ENCODE assay signal across 20 cellular contexts in the genomic region with DNA sequence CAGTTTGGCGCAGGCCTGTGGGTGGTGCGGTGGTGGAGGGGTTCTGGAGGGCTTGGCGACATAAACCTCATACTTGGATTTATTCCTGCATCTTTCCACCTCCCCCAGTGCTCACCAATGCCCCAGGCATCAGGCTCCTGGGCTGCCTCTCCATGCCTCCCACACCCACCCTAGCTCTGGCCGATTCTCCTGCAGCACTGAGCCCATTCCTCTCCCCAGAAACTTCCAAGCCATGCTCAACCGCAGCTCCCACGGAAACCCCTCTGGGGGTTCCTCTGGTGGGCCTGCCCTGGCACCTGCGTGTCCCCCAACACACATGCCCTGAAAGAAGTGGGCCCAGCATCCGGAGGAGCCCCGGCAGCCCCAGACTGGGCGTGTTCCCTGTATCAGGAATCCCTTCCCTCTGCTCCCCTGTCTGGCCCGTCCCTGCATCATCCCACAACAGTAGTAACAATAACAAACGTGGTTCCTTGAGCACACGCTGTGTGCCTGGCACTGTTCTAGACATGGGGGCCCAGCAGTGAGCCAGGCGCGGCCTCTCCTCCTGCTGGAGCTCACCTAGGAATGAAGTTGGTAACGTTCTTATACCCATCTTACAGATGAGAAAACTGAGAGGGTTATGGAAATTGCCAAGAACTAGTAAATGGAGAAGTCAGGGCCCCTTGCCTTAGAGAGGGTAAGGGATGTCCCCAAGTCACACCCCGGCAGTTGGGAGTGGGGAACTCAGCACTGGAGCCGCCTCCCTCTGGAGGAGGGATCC. TPM values are rescaled to one million over a fixed set of nuclear protein-coding genes. Genes with fewer than 3 reads are reported as not detected.
"Had no signal": no experiment of that assay in that cellular context is flagged by ENCODE, and none has a peak within 500 bp of the region (broad histone marks: within the 10 kb centered on the region; RNA-seq: fewer than 3 reads in every experiment).

No MANE protein-coding gene starts in this region.

- H3K4me2 ChIP-seq: smooth muscle cell had no signal

- H3K4me1 ChIP-seq: left lung, testis had no signal

- H3K9me3 ChIP-seq: left lung, testis had no signal

- H3K27me3 ChIP-seq: testis had no signal

- H3K36me3 ChIP-seq: left lung had no signal

- H3K27ac Mint-ChIP-seq: natural killer cell treated with Interleukin-12 subunit alpha and Interleukin-12 subunit beta and Interleukin-15 and Interleukin-18, amount 100 ng/mL, for 72 hours; progenitor cell of endocrine pancreas; stimulated activated naive CD8-positive, alpha-beta T cell treated with anti-CD3 and anti-CD28 coated beads, Interleukin-15, Interleukin-2, amounts not matched to agents 100 ng/mL and 50 ng/mL, for 24 hours had no signal

- H3K9me3 Mint-ChIP-seq: natural killer cell treated with Interleukin-12 subunit alpha and Interleukin-12 subunit beta and Interleukin-15 and Interleukin-18, amount 100 ng/mL, for 72 hours; stimulated activated naive CD8-positive, alpha-beta T cell treated with anti-CD3 and anti-CD28 coated beads, Interleukin-15, Interleukin-2, amounts not matched to agents 100 ng/mL and 50 ng/mL, for 24 hours had no signal

- ATAC-seq: esophagus mucosa, left lung, right cardiac atrium, SK-N-SH treated with all-trans-retinoic acid at 6 μM for 48 hours had no signal

- H3K4me3 ChIP-seq: left lung, smooth muscle cell, testis had no signal

- H3K27ac ChIP-seq: left lung, testis had no signal

- H3K27me3 Mint-ChIP-seq: natural killer cell treated with Interleukin-12 subunit alpha and Interleukin-12 subunit beta and Interleukin-15 and Interleukin-18, amount 100 ng/mL, for 72 hours; stimulated activated naive CD8-positive, alpha-beta T cell treated with anti-CD3 and anti-CD28 coated beads, Interleukin-15, Interleukin-2, amounts not matched to agents 100 ng/mL and 50 ng/mL, for 24 hours had no signal

- H3K36me3 Mint-ChIP-seq: natural killer cell treated with Interleukin-12 subunit alpha and Interleukin-12 subunit beta and Interleukin-15 and Interleukin-18, amount 100 ng/mL, for 72 hours had no signal

- H3K4me3 Mint-ChIP-seq: natural killer cell treated with Interleukin-12 subunit alpha and Interleukin-12 subunit beta and Interleukin-15 and Interleukin-18, amount 100 ng/mL, for 72 hours; stimulated activated naive CD8-positive, alpha-beta T cell treated with anti-CD3 and anti-CD28 coated beads, Interleukin-15, Interleukin-2, amounts not matched to agents 100 ng/mL and 50 ng/mL, for 24 hours had no signal

- DNase-seq: activated CD4-positive, alpha-beta T cell treated with anti-CD3 and anti-CD28 coated beads for 1 hour; activated CD4-positive, alpha-beta T cell treated with anti-CD3 and anti-CD28 coated beads, Interleukin-2, amount 50 U/mL, for 48 hours; hippocampal formation; mesenchymal stem cell; nucleus accumbens; right cardiac atrium; T-helper 1 cell; testis had no signal

RNA-seq across cellular contexts. Expression of gene PRSS21, which starts 2.3 kb away (rescaled TPM):
- total RNA-seq: astrocyte, glomerular endothelial cell, progenitor cell of endocrine pancreas, right cardiac atrium, smooth muscle cell had no signal
- polyA plus RNA-seq: right cardiac atrium, smooth muscle cell had no signal

RNA-seq across cellular contexts. Expression of gene ZG16B, which starts 10.7 kb away (rescaled TPM):
- total RNA-seq: astrocyte, progenitor cell of endocrine pancreas, smooth muscle cell had no signal
- polyA plus RNA-seq: right cardiac atrium, smooth muscle cell had no signal

RNA-seq across cellular contexts. Expression of gene PRSS41, which starts 21.1 kb away (rescaled TPM):
- total RNA-seq: astrocyte; bronchial epithelial cell; esophagus mucosa; glomerular endothelial cell; kidney; left lung; natural killer cell treated with Interleukin-12 subunit alpha and Interleukin-12 subunit beta and Interleukin-15 and Interleukin-18, amount 100 ng/mL, for 72 hours; progenitor cell of endocrine pancreas; right cardiac atrium; smooth muscle cell; ureter had no signal
- polyA plus RNA-seq: right cardiac atrium, smooth muscle cell had no signal

RNA-seq across cellular contexts. Expression of gene PRSS33, which starts 32.0 kb away (rescaled TPM):
- total RNA-seq: astrocyte; bronchial epithelial cell; esophagus mucosa; glomerular endothelial cell; kidney; left lung; natural killer cell treated with Interleukin-12 subunit alpha and Interleukin-12 subunit beta and Interleukin-15 and Interleukin-18, amount 100 ng/mL, for 72 hours; right cardiac atrium; smooth muscle cell; ureter had no signal
- polyA plus RNA-seq: right cardiac atrium, smooth muscle cell had no signal

RNA-seq across cellular contexts. Expression of gene PRSS22, which starts 38.6 kb away (rescaled TPM):
- total RNA-seq: glomerular endothelial cell, right cardiac atrium, testis had no signal
- polyA plus RNA-seq: right cardiac atrium had no signal
